Comparison of ENCODE assay signal across 8 cellular contexts in genomic region chr1:31762726-31763670, GRCh38. TPM values are rescaled to one million over a fixed set of nuclear protein-coding genes. Genes with fewer than 3 reads are reported as not detected.
DNase-seq lines count a peak whose midpoint lies in the region; ATAC-seq and TF ChIP-seq lines count a peak whose summit lies in the region.

No MANE protein-coding gene starts in this region.

- H3K36me3 Mint-ChIP-seq in GM23338 (ENCODE audit: low read depth) = no peaks in the 10 kb centered on the region

- H3K9me3 Mint-ChIP-seq in GM23338 = no peaks in the 10 kb centered on the region; the same call in 2 of the 3 replicates

- peak overlapping the region; percentile 76 for H3K4me3 Mint-ChIP-seq in GM23338

- H3K4me2 ChIP-seq in GM23338 = peak overlapping the region; percentile 98

- TF ChIP-seq CTCF in GM23338 (conservative IDR thresholded peaks at IDR 0.05; ENCODE audit: low read depth in 2 of 2) = peak; percentile 51 to 76

- peak overlapping the region; percentile 88; the same call in 1 of the 2 replicates for H2AFZ ChIP-seq in GM23338

- DNase-seq in AG08395 (ENCODE audit: low spot score) (peak; percentile 71), GM23338 (ENCODE audit: low spot score) (peak; percentile 92), NCI-H524 treated with DMSO at 0.1 percent for 48 hours (lab: John Stamatoyannopoulos, UW) (peak; percentile 78), lung microvascular endothelial cell (ENCODE audit: low read depth in 2 of 2) (peak; percentile 40 to 57)
- DNase-seq in activated CD4-positive, alpha-beta T cell treated with anti-CD3 and anti-CD28 coated beads, Interleukin-2, amount 50 U/mL, for 48 hours = peak; percentile 77 to 81
- peak; percentile 56 for DNase-seq in effector CD4-positive, alpha-beta T cell
- peak; percentile 45 for DNase-seq in stimulated activated CD8-positive, alpha-beta memory T cell treated with anti-CD3 and anti-CD28 coated beads, Interleukin-12 subunit alpha, Interleukin-12 subunit beta, amount 100 ng/mL, for 4 hours (ENCODE audit: low read depth)
- no peak for DNase-seq in NK-92 treated with Interleukin-12 subunit alpha and Interleukin-12 subunit beta, amount 100 ng/mL, for 24 hours (lab: John Stamatoyannopoulos, UW)

- no peak overlapping the region for H3K27ac ChIP-seq in GM23338 (ENCODE audit: low read depth)

- peaks cover 21% of the 10 kb centered on the region for H3F3A ChIP-seq in GM23338 (replicated peaks; ENCODE audit: low read depth)

- peaks cover 10% of the 10 kb centered on the region; the same call in 1 of the 2 replicates for H3K79me2 ChIP-seq in GM23338 (replicated peaks; ENCODE audit: insufficient read depth)

- peaks cover 63% of the 10 kb centered on the region for H3K4me1 Mint-ChIP-seq in GM23338

- peak overlapping the region; percentile 95 for H3K4me3 ChIP-seq in GM23338

- H3K4me1 ChIP-seq in GM23338 (ENCODE audit: insufficient read depth) = peaks cover 57% of the 10 kb centered on the region

- H3K36me3 ChIP-seq in GM23338 (ENCODE audit: insufficient read depth) = no peaks in the 10 kb centered on the region

- H3K27ac Mint-ChIP-seq in GM23338 = no peak overlapping the region

- peak; percentile 42 for ATAC-seq in GM23338

- H3K9me2 ChIP-seq in GM23338 (ENCODE audit: insufficient read depth) = no peaks in the 10 kb centered on the region

- H4K20me1 ChIP-seq in GM23338 (replicated peaks; ENCODE audit: insufficient read depth) = peaks cover 7% of the 10 kb centered on the region; the same call in 1 of the 2 replicates

- peaks cover 26% of the 10 kb centered on the region for H3K27me3 ChIP-seq in GM23338 (ENCODE audit: insufficient read depth)

- H3K27me3 Mint-ChIP-seq in GM23338 (ENCODE audit: insufficient read depth, low read depth, poor library complexity) = peaks cover 39% of the 10 kb centered on the region

TF ChIP-seq in GM23338, 12 proteins besides CTCF, POLR2A, EP300 and RAD21:
- no peak for TF ChIP-seq EZH2phosphoT487 (IDR thresholded peaks at IDR 0.05; ENCODE audit: unreplicated experiment)
- 0 out of 2 replicates have a peak, but pooled peaks have one; percentile 20 for TF ChIP-seq CREB1 (CRISPR knock-in tag; IDR thresholded peaks at IDR 0.05; ENCODE audit: low read depth)
- TF ChIP-seq POLR2AphosphoS5 (IDR thresholded peaks at IDR 0.05; ENCODE audit: low read depth) = peak; percentile 30
- no peak for TF ChIP-seq ZNF462 (CRISPR knock-in tag; IDR thresholded peaks at IDR 0.05)

RNA-seq across cellular contexts. Expression of gene ADGRB2, which starts 1.1 kb away (rescaled TPM):
- total RNA-seq in GM23338 (2014; rRNA removed; shearing (Covaris generic)) = 20.9 and 27.8 TPM in 2 replicates
- polyA plus RNA-seq in GM23338 (2016; fragmentation: Nextera tagmentation; extraction: Ambion mirVana) = 7.9 and 8.0 TPM in 2 replicates
- total RNA-seq in lung microvascular endothelial cell = 0.20 and 0.22 TPM in 2 replicates

RNA-seq across cellular contexts. Expression of gene SPOCD1, which starts 52.8 kb away (rescaled TPM):
- 1.3 and 2.9 TPM in 2 replicates for total RNA-seq in GM23338 (2014; rRNA removed; shearing (Covaris generic))
- polyA plus RNA-seq in GM23338 (2016; fragmentation: Nextera tagmentation; extraction: Ambion mirVana) = 0.68 and 0.73 TPM in 2 replicates
- 0.99 and 4.6 TPM in 2 replicates for total RNA-seq in lung microvascular endothelial cell

RNA-seq across cellular contexts. Expression of gene COL16A1, which starts 59.2 kb away (rescaled TPM):
- total RNA-seq in GM23338 (2014; rRNA removed; shearing (Covaris generic)) = 13.2 and 15.7 TPM in 2 replicates
- 3.4 and 4.2 TPM in 2 replicates for polyA plus RNA-seq in GM23338 (2016; fragmentation: Nextera tagmentation; extraction: Ambion mirVana)
- total RNA-seq in lung microvascular endothelial cell = 0.44 and 0.79 TPM in 2 replicates

Comparison
In these comparisons a context has a peak if more than half of its experiments do, and no peak if none do; other contexts are left out.
1. RNA of gene ADGRB2, which starts 1.1 kb away (total RNA-seq): 20.9 to 27.8 TPM in GM23338; 0.20 to 0.22 TPM in lung microvascular endothelial cell; every median in the first group is over 10 times any median in the second.